22 cellular contexts compared by ENCODE assay signal in genomic region chr6:109139109-109139508, GRCh38. TPM values are rescaled to one million over a fixed set of nuclear protein-coding genes. Genes with fewer than 3 reads are reported as not detected.
DNase-seq lines count a peak whose midpoint lies in the region; ATAC-seq and TF ChIP-seq lines count a peak whose summit lies in the region.
"Had no signal": no experiment of that assay in that cellular context is flagged by ENCODE, and none has a peak within 500 bp of the region (broad histone marks: within the 10 kb centered on the region; RNA-seq: fewer than 3 reads in every experiment).

No MANE protein-coding gene starts in this region.

- H3K27me3 ChIP-seq in brain microvascular endothelial cell (replicated peaks) (no peaks in the 10 kb centered on the region), foreskin keratinocyte (no peaks in the 10 kb centered on the region)
- H3K27me3 ChIP-seq: vagina had no signal

- no peak for TF ChIP-seq CTCF in AG10803 (conservative IDR thresholded peaks at IDR 0.05; ENCODE audit: low read length)
- no peak for TF ChIP-seq CTCF in brain microvascular endothelial cell (IDR thresholded peaks at IDR 0.05; ENCODE audit: low read depth, low read length, missing control alignments)
- no peak for TF ChIP-seq CTCF in foreskin keratinocyte (conservative IDR thresholded peaks at IDR 0.05)
- no peak for TF ChIP-seq CTCF in GM20000 (IDR thresholded peaks at IDR 0.05; ENCODE audit: extremely low read depth, missing control alignments)

- in situ Hi-C loops in brain microvascular endothelial cell (cut with HindIII; ENCODE audit: low pct_ligation_motif_present, low sequenced_read_pairs), result no loop called here

- H3K4me3 ChIP-seq in AG10803 (ENCODE audit: low read length) (no peak overlapping the region), brain microvascular endothelial cell (ENCODE audit: low read depth, low read length) (no peak overlapping the region)
- H3K4me3 ChIP-seq: coronary artery, left ventricle myocardium inferior, prostate gland, vagina had no signal

- H3K4me1 ChIP-seq in foreskin keratinocyte, result peaks cover 7% of the 10 kb centered on the region
- H3K4me1 ChIP-seq: left ventricle myocardium inferior, prostate gland, vagina had no signal

- H3K27ac ChIP-seq in brain microvascular endothelial cell, result peak overlapping the region; percentile 25
- H3K27ac ChIP-seq in foreskin keratinocyte, result no peak overlapping the region
- H3K27ac ChIP-seq: coronary artery, KMS-11, left ventricle myocardium inferior, prostate gland, vagina, VCaP had no signal

- H3K36me3 ChIP-seq in brain microvascular endothelial cell (replicated peaks), result no peaks in the 10 kb centered on the region
- H3K36me3 ChIP-seq: prostate gland, vagina had no signal

- ATAC-seq in foreskin keratinocyte, result peak; percentile 36
- ATAC-seq: esophagus mucosa; stimulated activated naive CD8-positive, alpha-beta T cell treated with anti-CD3 and anti-CD28 coated beads, Interleukin-15, amount 100 ng/mL, for 72 hours had no signal

- peak; percentile 41 for DNase-seq in AG10803 (ENCODE audit: low read depth)
- DNase-seq in LoVo (ENCODE audit: low spot score), result peak; percentile 13
- peak; percentile 51 for DNase-seq in brain microvascular endothelial cell
- peak; percentile 45 to 75 for DNase-seq in foreskin keratinocyte
- no peak for DNase-seq in GM20000 (ENCODE audit: low spot score)
- DNase-seq in C1 segment of cervical spinal cord (lab: John Stamatoyannopoulos, UW), result no peak
- no peak for DNase-seq in NOMO-1 (lab: John Stamatoyannopoulos, UW; ENCODE audit: unreplicated experiment in 2 of 2)
- DNase-seq in stimulated activated CD4-positive, alpha-beta T cell treated with anti-CD3 and anti-CD28 coated beads, Interleukin-4, amount 100 ng/mL, for 24 hours, result no peak
- DNase-seq: activated CD8-positive, alpha-beta memory T cell treated with anti-CD3 and anti-CD28 coated beads for 24 hours; amygdala; GDM1; left ventricle myocardium inferior; NCI-H1436; NCI-H446 treated with DMSO at 0.1 percent for 48 hours; stimulated activated CD4-positive, alpha-beta T cell treated with anti-CD3 and anti-CD28 coated beads, Interleukin-15, amount 100 ng/mL, for 24 hours; stimulated activated naive CD8-positive, alpha-beta T cell treated with anti-CD3 and anti-CD28 coated beads, Interleukin-15, amount 100 ng/mL, for 72 hours had no signal

RNA-seq across cellular contexts. Expression of gene CEP57L1, which starts 43.8 kb away (rescaled TPM):
- 23.5 and 23.7 TPM in 2 replicates for total RNA-seq in foreskin keratinocyte
- polyA plus RNA-seq in foreskin keratinocyte, result 8.2 and 10.8 TPM in 2 replicates

RNA-seq across cellular contexts. Expression of gene SESN1, which starts 44.5 kb away (rescaled TPM):
- total RNA-seq in foreskin keratinocyte, result 9.9 and 11.6 TPM in 2 replicates
- 4.2 and 5.6 TPM in 2 replicates for polyA plus RNA-seq in foreskin keratinocyte

Comparison
In these comparisons a context has a peak if more than half of its experiments do, and no peak if none do; other contexts are left out.
1. DNase-seq: peak in AG10803 (single experiment), LoVo (single experiment), brain microvascular endothelial cell (single experiment) and foreskin keratinocyte (2 of 2); none in GM20000 (single experiment), C1 segment of cervical spinal cord (0 of 14), NOMO-1 (0 of 2) and stimulated activated CD4-positive, alpha-beta T cell treated with anti-CD3 and anti-CD28 coated beads, Interleukin-4, amount 100 ng/mL, for 24 hours (single experiment).